In genomic region chrX:136635235-136635634, GRCh38 we compare ENCODE assay signal across 11 cellular contexts. TPM values are rescaled to one million over a fixed set of nuclear protein-coding genes. Genes with fewer than 3 reads are reported as not detected.
A peak's percentile ranks its signal among the peaks of the same experiment; 100 is the strongest.
DNase-seq lines count a peak whose midpoint lies in the region; ATAC-seq and TF ChIP-seq lines count a peak whose summit lies in the region.
"Had no signal": no experiment of that assay in that cellular context is flagged by ENCODE, and none has a peak within 500 bp of the region (broad histone marks: within the 10 kb centered on the region; RNA-seq: fewer than 3 reads in every experiment).

No MANE protein-coding gene starts in this region.

- H4K20me1 ChIP-seq in Loucy (ENCODE audit: insufficient read depth, low read length, poor library complexity, severe bottlenecking): no peaks in the 10 kb centered on the region

- peaks cover 17 to 82% (median 72%) of the 10 kb centered on the region in 4 donors for H3K4me1 Mint-ChIP-seq in naive thymus-derived CD8-positive, alpha-beta T cell

- H3K27ac Mint-ChIP-seq in naive thymus-derived CD8-positive, alpha-beta T cell: peak overlapping the region; percentile 39 to 94 (median 84)

- no peak overlapping the region for H2AFZ ChIP-seq in Loucy (ENCODE audit: low read length)
- H2AFZ ChIP-seq: GM23248 had no signal

- peak overlapping the region; percentile 25 to 71 (median 56) for H3K4me3 Mint-ChIP-seq in naive thymus-derived CD8-positive, alpha-beta T cell

- no peak overlapping the region for H3K27ac ChIP-seq in tibial artery
- H3K27ac ChIP-seq: GM23248 had no signal

- no peaks in the 10 kb centered on the region for H3K36me3 ChIP-seq in Loucy (ENCODE audit: insufficient read depth, low read length)
- no peaks in the 10 kb centered on the region for H3K36me3 ChIP-seq in tibial artery

- peak overlapping the region; percentile 30 for H3K4me2 ChIP-seq in Loucy (ENCODE audit: low read depth, low read length, poor library complexity, severe bottlenecking)

- H3K4me1 ChIP-seq in Loucy (ENCODE audit: insufficient read depth, low read length, poor library complexity, severe bottlenecking): peaks cover 20% of the 10 kb centered on the region
- H3K4me1 ChIP-seq in tibial artery: no peaks in the 10 kb centered on the region

- intact Hi-C loops in tibial artery (cut with DNase I; ENCODE audit: low total_unique reads): no loop called here

- peak in 4 of 10 donors; percentile 6 to 50 (median 42) for DNase-seq in naive thymus-derived CD8-positive, alpha-beta T cell
- DNase-seq in activated gamma-delta T cell (lab: John Stamatoyannopoulos, UW): no peak
- DNase-seq in tibial artery: no peak
- DNase-seq in C1 segment of cervical spinal cord (lab: John Stamatoyannopoulos, UW): no peak
- DNase-seq: GM23248, Karpas-422 had no signal

- H3K27me3 ChIP-seq in Loucy (ENCODE audit: insufficient read depth, low read length, poor library complexity, severe bottlenecking): no peaks in the 10 kb centered on the region
- H3K27me3 ChIP-seq in tibial artery: no peaks in the 10 kb centered on the region

- H3K27me3 Mint-ChIP-seq in naive thymus-derived CD8-positive, alpha-beta T cell: no peaks in the 10 kb centered on the region

- peak; percentile 76 for ATAC-seq in GM18517 (IDR thresholded peaks at IDR 0.05; ENCODE audit: unreplicated experiment)
- peak; percentile 74 for ATAC-seq in GM21529 (IDR thresholded peaks at IDR 0.05; ENCODE audit: unreplicated experiment)
- peak; percentile 68 to 75 for ATAC-seq in naive thymus-derived CD8-positive, alpha-beta T cell
- no peak for ATAC-seq in SK-N-SH treated with all-trans-retinoic acid at 6 μM for 48 hours
- ATAC-seq: left lobe of liver had no signal

- no peaks in the 10 kb centered on the region for H3K79me2 ChIP-seq in Loucy (ENCODE audit: insufficient read depth, low read length)

- TF ChIP-seq CTCF in Loucy (conservative IDR thresholded peaks at IDR 0.05; ENCODE audit: low read length) (no peak), tibial artery (IDR thresholded peaks at IDR 0.05) (no peak)

- H3K9me3 Mint-ChIP-seq in naive thymus-derived CD8-positive, alpha-beta T cell: peaks cover 0 to 2% (median 0%) of the 10 kb centered on the region in 9 donors

- no peaks in the 10 kb centered on the region for H3K9me2 ChIP-seq in Loucy (replicated peaks; ENCODE audit: low read depth, low read length)

- H3K9ac ChIP-seq in Loucy (ENCODE audit: low read depth, low read length, poor library complexity, severe bottlenecking): no peak overlapping the region
- H3K9ac ChIP-seq: GM23248 had no signal

- H3K4me3 ChIP-seq in Loucy (ENCODE audit: low read length, poor library complexity, severe bottlenecking) (no peak overlapping the region), tibial artery (no peak overlapping the region)
- H3K4me3 ChIP-seq: GM23248 had no signal

- no peaks in the 10 kb centered on the region for H3F3A ChIP-seq in Loucy (ENCODE audit: low read depth)

- H3K36me3 Mint-ChIP-seq in naive thymus-derived CD8-positive, alpha-beta T cell: no peaks in the 10 kb centered on the region

- POLR2A ChIA-PET in naive thymus-derived CD8-positive, alpha-beta T cell (lab: Charles Lee): interaction anchor here (0.6 to 2.0 kb wide), 6 partner anchors 10 to 54 kb away, joined by 3 to 5 read pairs (median 4); no protein-coding TSS in a partner anchor

- no peaks in the 10 kb centered on the region for H3K9me3 ChIP-seq in Loucy (ENCODE audit: insufficient read depth, low read depth, low read length)
- no peaks in the 10 kb centered on the region for H3K9me3 ChIP-seq in tibial artery

TF ChIP-seq in SK-N-SH treated with all-trans-retinoic acid at 6 μM for 48 hours, 23 proteins besides CTCF, POLR2A, EP300 and RAD21:
- no peak for TF ChIP-seq ZNF70 (CRISPR knock-in tag; IDR thresholded peaks at IDR 0.05)
- no peak for TF ChIP-seq ARNTL (CRISPR knock-in tag; IDR thresholded peaks at IDR 0.05; ENCODE audit: borderline replicate concordance, low read depth)
- TF ChIP-seq BACH2 (CRISPR knock-in tag; IDR thresholded peaks at IDR 0.05; ENCODE audit: borderline replicate concordance): no peak
- no peak for TF ChIP-seq TSHZ2 (CRISPR knock-in tag; IDR thresholded peaks at IDR 0.05)
- TF ChIP-seq GLIS3 (CRISPR knock-in tag; IDR thresholded peaks at IDR 0.05): no peak
- no peak for TF ChIP-seq TCF4 (CRISPR knock-in tag; IDR thresholded peaks at IDR 0.05; ENCODE audit: borderline replicate concordance)
- TF ChIP-seq, protein P1, sequence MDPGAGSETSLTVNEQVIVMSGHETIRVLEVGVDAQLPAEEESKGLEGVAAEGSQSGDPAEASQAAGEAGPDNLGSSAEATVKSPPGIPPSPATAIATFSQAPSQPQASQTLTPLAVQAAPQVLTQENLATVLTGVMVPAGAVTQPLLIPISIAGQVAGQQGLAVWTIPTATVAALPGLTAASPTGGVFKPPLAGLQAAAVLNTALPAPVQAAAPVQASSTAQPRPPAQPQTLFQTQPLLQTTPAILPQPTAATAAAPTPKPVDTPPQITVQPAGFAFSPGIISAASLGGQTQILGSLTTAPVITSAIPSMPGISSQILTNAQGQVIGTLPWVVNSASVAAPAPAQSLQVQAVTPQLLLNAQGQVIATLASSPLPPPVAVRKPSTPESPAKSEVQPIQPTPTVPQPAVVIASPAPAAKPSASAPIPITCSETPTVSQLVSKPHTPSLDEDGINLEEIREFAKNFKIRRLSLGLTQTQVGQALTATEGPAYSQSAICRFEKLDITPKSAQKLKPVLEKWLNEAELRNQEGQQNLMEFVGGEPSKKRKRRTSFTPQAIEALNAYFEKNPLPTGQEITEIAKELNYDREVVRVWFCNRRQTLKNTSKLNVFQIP (CRISPR knock-in tag; IDR thresholded peaks at IDR 0.05; ENCODE audit: borderline replicate concordance, low read depth): no peak
- TF ChIP-seq ZNF565 (CRISPR knock-in tag; conservative IDR thresholded peaks at IDR 0.05; ENCODE audit: low read depth): no peak
- TF ChIP-seq, protein P2, sequence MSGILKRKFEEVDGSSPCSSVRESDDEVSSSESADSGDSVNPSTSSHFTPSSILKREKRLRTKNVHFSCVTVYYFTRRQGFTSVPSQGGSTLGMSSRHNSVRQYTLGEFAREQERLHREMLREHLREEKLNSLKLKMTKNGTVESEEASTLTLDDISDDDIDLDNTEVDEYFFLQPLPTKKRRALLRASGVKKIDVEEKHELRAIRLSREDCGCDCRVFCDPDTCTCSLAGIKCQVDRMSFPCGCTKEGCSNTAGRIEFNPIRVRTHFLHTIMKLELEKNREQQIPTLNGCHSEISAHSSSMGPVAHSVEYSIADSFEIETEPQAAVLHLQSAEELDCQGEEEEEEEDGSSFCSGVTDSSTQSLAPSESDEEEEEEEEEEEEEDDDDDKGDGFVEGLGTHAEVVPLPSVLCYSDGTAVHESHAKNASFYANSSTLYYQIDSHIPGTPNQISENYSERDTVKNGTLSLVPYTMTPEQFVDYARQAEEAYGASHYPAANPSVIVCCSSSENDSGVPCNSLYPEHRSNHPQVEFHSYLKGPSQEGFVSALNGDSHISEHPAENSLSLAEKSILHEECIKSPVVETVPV (CRISPR knock-in tag; IDR thresholded peaks at IDR 0.05): no peak
- TF ChIP-seq SNAI2 (CRISPR knock-in tag; IDR thresholded peaks at IDR 0.05): no peak
- TF ChIP-seq PATZ1 (CRISPR knock-in tag; IDR thresholded peaks at IDR 0.05; ENCODE audit: borderline replicate concordance): no peak
- TF ChIP-seq ZFP3 (CRISPR knock-in tag; IDR thresholded peaks at IDR 0.05): no peak
- TF ChIP-seq ZC3H10 (CRISPR knock-in tag; IDR thresholded peaks at IDR 0.05): no peak
- TF ChIP-seq ISL1 (CRISPR knock-in tag; IDR thresholded peaks at IDR 0.05): no peak
- TF ChIP-seq ZNF8 (CRISPR knock-in tag; IDR thresholded peaks at IDR 0.05): no peak
- no peak for TF ChIP-seq ZFP30 (CRISPR knock-in tag; IDR thresholded peaks at IDR 0.05)
- no peak for TF ChIP-seq ESRRG (CRISPR knock-in tag; IDR thresholded peaks at IDR 0.05)

RNA-seq across cellular contexts. Expression of gene CD40LG, which starts 12.7 kb away (rescaled TPM):
- total RNA-seq in naive thymus-derived CD8-positive, alpha-beta T cell: under 1 TPM in 1 of 2 experiments, not detected in 1; 0.19 TPM
- under 1 TPM; 0.10 to 0.22 (median 0.17) TPM for polyA plus RNA-seq in naive thymus-derived CD8-positive, alpha-beta T cell
- total RNA-seq: GM23248 had no signal
- polyA plus RNA-seq: GM23248 had no signal
